16 cellular contexts compared by ENCODE assay signal in the genomic region with DNA sequence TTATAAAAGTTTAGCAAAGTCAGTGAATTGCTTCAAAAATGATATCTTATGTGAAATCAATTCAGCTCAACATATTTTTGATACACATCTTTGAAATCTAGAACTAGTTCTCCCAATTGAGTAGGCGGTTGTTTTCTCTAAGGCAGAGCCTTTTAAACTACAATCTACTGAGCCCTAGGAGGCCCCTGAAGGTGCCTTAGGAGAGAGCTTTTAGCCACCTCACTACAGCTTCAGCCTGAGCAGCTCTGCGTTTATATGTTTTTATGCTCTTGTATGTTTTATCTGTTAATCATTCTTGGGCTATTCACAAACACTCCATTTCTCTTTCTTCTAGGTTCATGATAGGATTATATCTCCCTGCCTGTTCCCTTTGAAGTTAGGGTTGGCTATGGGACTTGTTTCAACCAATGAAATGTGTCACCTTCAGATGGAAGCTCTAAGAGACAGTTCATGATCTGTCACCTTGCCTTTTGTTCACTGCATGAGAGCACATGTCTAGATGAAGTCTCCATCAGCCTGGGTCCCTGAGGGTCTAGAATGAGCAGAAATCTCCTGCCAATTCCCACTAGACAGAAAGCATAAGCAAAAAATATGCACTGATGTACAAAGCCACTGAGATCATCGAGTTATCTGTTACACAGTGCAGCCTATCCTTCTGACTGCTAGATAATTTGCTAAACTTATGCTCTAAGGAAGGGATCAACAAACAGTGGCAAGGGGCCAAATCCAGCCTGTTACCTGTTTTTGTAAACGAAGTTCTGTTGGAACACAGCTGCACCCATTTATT.
DNase-seq lines count a peak whose midpoint lies in the region; ATAC-seq and TF ChIP-seq lines count a peak whose summit lies in the region.
"Had no signal": no experiment of that assay in that cellular context is flagged by ENCODE, and none has a peak within 500 bp of the region (broad histone marks: within the 10 kb centered on the region; RNA-seq: fewer than 3 reads in every experiment).

No MANE protein-coding gene starts in this region.

- TF ChIP-seq CTCF in prostate gland (IDR thresholded peaks at IDR 0.05) (no peak), RWPE1 (conservative IDR thresholded peaks at IDR 0.05; ENCODE audit: low read depth) (no peak)

- H3K4me3 Mint-ChIP-seq in activated CD4-positive, alpha-beta memory T cell treated with anti-CD3 and anti-CD28 coated beads for 36 hours = no peak overlapping the region
- no peak overlapping the region for H3K4me3 Mint-ChIP-seq in activated CD4-positive, alpha-beta memory T cell treated with anti-CD3 and anti-CD28 coated beads, Interleukin-2, amount 10 ng/mL, durations not matched to agents 7 days and 5 days
- H3K4me3 Mint-ChIP-seq in central memory CD8-positive, alpha-beta T cell = no peak overlapping the region
- no peak overlapping the region for H3K4me3 Mint-ChIP-seq in immature natural killer cell
- H3K4me3 Mint-ChIP-seq: activated naive CD8-positive, alpha-beta T cell treated with anti-CD3 and anti-CD28 coated beads, Interleukin-2, amount 50 U/mL, for 24 hours; natural killer cell had no signal

- POLR2A ChIA-PET in activated CD4-positive, alpha-beta memory T cell treated with anti-CD3 and anti-CD28 coated beads for 36 hours (lab: Charles Lee) = interaction anchor here (0.9 kb wide), 1 partner anchor 9 kb away, joined by 3 read pairs; no protein-coding TSS in a partner anchor
- POLR2A ChIA-PET in activated CD4-positive, alpha-beta memory T cell treated with anti-CD3 and anti-CD28 coated beads, Interleukin-2, amount 10 ng/mL, durations not matched to agents 7 days and 5 days (lab: Charles Lee) = interaction anchor here (0.7 kb wide), 1 partner anchor 14 kb away, joined by 4 read pairs; no protein-coding TSS in a partner anchor
- POLR2A ChIA-PET in RWPE1 (lab: Yijun Ruan, JAX; ENCODE audit: low non-redundant PET) = no interaction called here

- H3K27me3 ChIP-seq in prostate gland (replicated peaks; ENCODE audit: insufficient read depth) = no peaks in the 10 kb centered on the region
- H3K27me3 ChIP-seq: cardiac muscle cell, foreskin keratinocyte, stomach, uterus had no signal

- H3K27ac Mint-ChIP-seq in activated CD4-positive, alpha-beta memory T cell treated with anti-CD3 and anti-CD28 coated beads for 36 hours = peak overlapping the region; percentile 15
- no peak overlapping the region for H3K27ac Mint-ChIP-seq in activated CD4-positive, alpha-beta memory T cell treated with anti-CD3 and anti-CD28 coated beads, Interleukin-2, amount 10 ng/mL, durations not matched to agents 7 days and 5 days
- H3K27ac Mint-ChIP-seq in central memory CD8-positive, alpha-beta T cell (ENCODE audit: low read depth) = peak overlapping the region; percentile 22
- no peak overlapping the region for H3K27ac Mint-ChIP-seq in immature natural killer cell
- H3K27ac Mint-ChIP-seq: activated naive CD8-positive, alpha-beta T cell treated with anti-CD3 and anti-CD28 coated beads, Interleukin-2, amount 50 U/mL, for 24 hours; natural killer cell had no signal

- H3K9me3 Mint-ChIP-seq in activated CD4-positive, alpha-beta memory T cell treated with anti-CD3 and anti-CD28 coated beads for 36 hours = no peaks in the 10 kb centered on the region
- no peaks in the 10 kb centered on the region for H3K9me3 Mint-ChIP-seq in activated CD4-positive, alpha-beta memory T cell treated with anti-CD3 and anti-CD28 coated beads, Interleukin-2, amount 10 ng/mL, durations not matched to agents 7 days and 5 days
- H3K9me3 Mint-ChIP-seq in central memory CD8-positive, alpha-beta T cell = no peaks in the 10 kb centered on the region
- no peaks in the 10 kb centered on the region for H3K9me3 Mint-ChIP-seq in immature natural killer cell
- H3K9me3 Mint-ChIP-seq: activated naive CD8-positive, alpha-beta T cell treated with anti-CD3 and anti-CD28 coated beads, Interleukin-2, amount 50 U/mL, for 24 hours; natural killer cell had no signal

- 42% methylated on average over 4 of the region's 4 CpGs for WGBS in prostate gland

- ATAC-seq in central memory CD8-positive, alpha-beta T cell (replicated peaks; ENCODE audit: extremely low read depth, poor library complexity, severe bottlenecking) = no peak
- ATAC-seq: activated naive CD8-positive, alpha-beta T cell treated with anti-CD3 and anti-CD28 coated beads, Interleukin-2, amount 50 U/mL, for 24 hours; foreskin keratinocyte; natural killer cell had no signal

- H3K36me3 ChIP-seq in prostate gland = no peaks in the 10 kb centered on the region
- H3K36me3 ChIP-seq: cardiac muscle cell, stomach, uterus had no signal

- CTCF ChIA-PET in activated CD4-positive, alpha-beta memory T cell treated with anti-CD3 and anti-CD28 coated beads for 36 hours (lab: Charles Lee) = interaction anchor here (1.0 to 2.3 kb wide), 6 partner anchors 10 to 535 kb away, joined by 4 to 18 read pairs (median 4); no protein-coding TSS in a partner anchor
- CTCF ChIA-PET in activated CD4-positive, alpha-beta memory T cell treated with anti-CD3 and anti-CD28 coated beads, Interleukin-2, amount 10 ng/mL, durations not matched to agents 7 days and 5 days (lab: Charles Lee) = interaction anchor here (0.8 to 1.9 kb wide), 12 partner anchors 13 to 1023 kb away, joined by 3 to 7 read pairs (median 4); no protein-coding TSS in a partner anchor
- CTCF ChIA-PET in RWPE1 (lab: Yijun Ruan, JAX) = interaction anchor here (0.6 to 1.2 kb wide), 5 partner anchors 10 to 207 kb away, joined by 3 to 8 read pairs (median 4); no protein-coding TSS in a partner anchor

- H3K4me3 ChIP-seq in prostate gland = no peak overlapping the region
- H3K4me3 ChIP-seq: cardiac muscle cell, stomach, uterus had no signal

- H3K36me3 Mint-ChIP-seq in activated CD4-positive, alpha-beta memory T cell treated with anti-CD3 and anti-CD28 coated beads for 36 hours = no peaks in the 10 kb centered on the region
- H3K36me3 Mint-ChIP-seq in activated CD4-positive, alpha-beta memory T cell treated with anti-CD3 and anti-CD28 coated beads, Interleukin-2, amount 10 ng/mL, durations not matched to agents 7 days and 5 days (ENCODE audit: low read depth) = no peaks in the 10 kb centered on the region
- peaks cover 3% of the 10 kb centered on the region for H3K36me3 Mint-ChIP-seq in central memory CD8-positive, alpha-beta T cell (ENCODE audit: insufficient read depth)
- no peaks in the 10 kb centered on the region for H3K36me3 Mint-ChIP-seq in immature natural killer cell
- H3K36me3 Mint-ChIP-seq: natural killer cell had no signal

- no peaks in the 10 kb centered on the region for H3K27me3 Mint-ChIP-seq in activated CD4-positive, alpha-beta memory T cell treated with anti-CD3 and anti-CD28 coated beads for 36 hours
- no peaks in the 10 kb centered on the region for H3K27me3 Mint-ChIP-seq in activated CD4-positive, alpha-beta memory T cell treated with anti-CD3 and anti-CD28 coated beads, Interleukin-2, amount 10 ng/mL, durations not matched to agents 7 days and 5 days
- H3K27me3 Mint-ChIP-seq in central memory CD8-positive, alpha-beta T cell = no peaks in the 10 kb centered on the region
- peaks cover 0 to 4% (median 0%) of the 10 kb centered on the region in 3 donors for H3K27me3 Mint-ChIP-seq in immature natural killer cell (ENCODE audit: low read depth in 3 of 3)
- H3K27me3 Mint-ChIP-seq: activated naive CD8-positive, alpha-beta T cell treated with anti-CD3 and anti-CD28 coated beads, Interleukin-2, amount 50 U/mL, for 24 hours had no signal

- H3K4me1 Mint-ChIP-seq in activated CD4-positive, alpha-beta memory T cell treated with anti-CD3 and anti-CD28 coated beads for 36 hours (ENCODE audit: low read depth) = peaks cover 25% of the 10 kb centered on the region
- peaks cover 3% of the 10 kb centered on the region for H3K4me1 Mint-ChIP-seq in activated CD4-positive, alpha-beta memory T cell treated with anti-CD3 and anti-CD28 coated beads, Interleukin-2, amount 10 ng/mL, durations not matched to agents 7 days and 5 days
- peaks cover 24% of the 10 kb centered on the region for H3K4me1 Mint-ChIP-seq in central memory CD8-positive, alpha-beta T cell
- H3K4me1 Mint-ChIP-seq in immature natural killer cell = no peaks in the 10 kb centered on the region
- H3K4me1 Mint-ChIP-seq: activated naive CD8-positive, alpha-beta T cell treated with anti-CD3 and anti-CD28 coated beads, Interleukin-2, amount 50 U/mL, for 24 hours; natural killer cell had no signal

- H3K27ac ChIP-seq in prostate gland (no peak overlapping the region), RWPE1 (no peak overlapping the region)
- H3K27ac ChIP-seq: cardiac muscle cell, foreskin keratinocyte, stomach, uterus had no signal

- H3K4me1 ChIP-seq in prostate gland (replicated peaks) = peaks cover 5% of the 10 kb centered on the region
- H3K4me1 ChIP-seq: foreskin keratinocyte, uterus had no signal

- intact Hi-C loops in activated CD4-positive, alpha-beta memory T cell treated with anti-CD3 and anti-CD28 coated beads for 36 hours (cut with micrococcal nuclease) = loop anchor here (2.0 to 10.0 kb wide), 5 partner anchors 83 to 635 kb away; no protein-coding TSS in a partner anchor
- intact Hi-C loops in prostate gland (cut with DNase I) = loop anchor here (10.0 kb wide), 1 partner anchor 535 kb away; no protein-coding TSS in a partner anchor

- no peak for TF ChIP-seq POLR2A in prostate gland (IDR thresholded peaks at IDR 0.05)

- DNase-seq in activated CD4-positive, alpha-beta memory T cell treated with anti-CD3 and anti-CD28 coated beads for 36 hours = no peak
- DNase-seq in activated CD4-positive, alpha-beta memory T cell treated with anti-CD3 and anti-CD28 coated beads, Interleukin-2, amount 10 ng/mL, durations not matched to agents 7 days and 5 days = no peak
- peak; percentile 76 for DNase-seq in NCI-H345 (lab: John Stamatoyannopoulos, UW)
- no peak for DNase-seq in central memory CD8-positive, alpha-beta T cell (ENCODE audit: low spot score in 2 of 2)
- DNase-seq in prostate gland (ENCODE audit: low spot score) = peak; percentile 49
- DNase-seq in immature natural killer cell = no peak
- DNase-seq in DMS 273 treated with DMSO at 0.1 percent for 48 hours (lab: John Stamatoyannopoulos, UW) = no peak
- DNase-seq in RWPE1 (ENCODE audit: low spot score) = no peak
- DNase-seq: activated naive CD8-positive, alpha-beta T cell treated with anti-CD3 and anti-CD28 coated beads, Interleukin-2, amount 50 U/mL, for 24 hours; foreskin keratinocyte; GF-D8; natural killer cell; NCI-H524; stomach; uterus had no signal

- no peaks in the 10 kb centered on the region for H3K9me3 ChIP-seq in prostate gland
- H3K9me3 ChIP-seq: stomach, uterus had no signal

Comparison
In these comparisons a context has a peak if more than half of its experiments do, and no peak if none do; other contexts are left out.
1. H3K27ac Mint-ChIP-seq: peak in activated CD4-positive, alpha-beta memory T cell treated with anti-CD3 and anti-CD28 coated beads for 36 hours (single experiment) and central memory CD8-positive, alpha-beta T cell (single experiment); none in activated CD4-positive, alpha-beta memory T cell treated with anti-CD3 and anti-CD28 coated beads, Interleukin-2, amount 10 ng/mL, durations not matched to agents 7 days and 5 days (single experiment) and immature natural killer cell (0 of 6).
2. DNase-seq: peak in NCI-H345 (single experiment) and prostate gland (single experiment); none in activated CD4-positive, alpha-beta memory T cell treated with anti-CD3 and anti-CD28 coated beads for 36 hours (single experiment), activated CD4-positive, alpha-beta memory T cell treated with anti-CD3 and anti-CD28 coated beads, Interleukin-2, amount 10 ng/mL, durations not matched to agents 7 days and 5 days (single experiment), central memory CD8-positive, alpha-beta T cell (0 of 2), immature natural killer cell (0 of 3), DMS 273 treated with DMSO at 0.1 percent for 48 hours (single experiment) and RWPE1 (single experiment).